Comparison of ENCODE assay signal across 34 cellular contexts in genomic region chr10:106089855-106090254, GRCh38.
"Had no signal": no experiment of that assay in that cellular context is flagged by ENCODE, and none has a peak within 500 bp of the region (broad histone marks: within the 10 kb centered on the region; RNA-seq: fewer than 3 reads in every experiment).

No MANE protein-coding gene starts in this region.

- H3K4me2 ChIP-seq: KMS-11 had no signal

- H3K9ac ChIP-seq: KMS-11 had no signal

- H3K27me3 ChIP-seq: MG63 had no signal

- H3K36me3 ChIP-seq: MG63 had no signal

- H3K4me3 ChIP-seq: MG63 had no signal

- H3K27ac ChIP-seq: KMS-11 had no signal

- H3K9me3 ChIP-seq: MG63 had no signal

- DNase-seq: Karpas-422, Kasumi-1, KG1, MG63, MV-4-11, NCI-H1048, NCI-H1092, NCI-H1092 treated with DMSO at 0.1 percent for 48 hours, NCI-H1105, NCI-H1105 treated with DMSO at 0.1 percent for 48 hours, NCI-H1417, NCI-H1417 treated with DMSO at 0.1 percent for 48 hours, NCI-H1436, NCI-H1436 treated with DMSO at 0.1 percent for 48 hours, NCI-H146, NCI-H1694, NCI-H1694 treated with DMSO at 0.1 percent for 48 hours, NCI-H187, NCI-H187 treated with DMSO at 0.1 percent for 48 hours, NCI-H1930, NCI-H2029, NCI-H2029 treated with DMSO at 0.1 percent for 48 hours, NCI-H2081, NCI-H2081 treated with DMSO at 0.1 percent for 48 hours, NCI-H2107, NCI-H2171, NCI-H2171 treated with DMSO at 0.1 percent for 48 hours, NCI-H2227 treated with DMSO at 0.1 percent for 48 hours, NCI-H226, NCI-H345, NCI-H446, NCI-H446 treated with DMSO at 0.1 percent for 48 hours, NCI-H510A had no signal
